ENCODE assay signal across 22 cellular contexts in genomic region chr7:155145477-155146255, GRCh38.
A peak's percentile ranks its signal among the peaks of the same experiment; 100 is the strongest.
DNase-seq lines count a peak whose midpoint lies in the region; ATAC-seq and TF ChIP-seq lines count a peak whose summit lies in the region.
"Had no signal": no experiment of that assay in that cellular context is flagged by ENCODE, and none has a peak within 500 bp of the region (broad histone marks: within the 10 kb centered on the region; RNA-seq: fewer than 3 reads in every experiment).

No MANE protein-coding gene starts in this region.

- peak; percentile 34 for DNase-seq in Right ventricle myocardium inferior (ENCODE audit: missing footprints)
- DNase-seq in left cardiac atrium: no peak
- DNase-seq in esophagus muscularis mucosa (ENCODE audit: extremely low spot score): peak; percentile 75
- DNase-seq in myocyte (ENCODE audit: low read depth): peak; percentile 71
- DNase-seq in NCI-H2029 treated with DMSO at 0.1 percent for 48 hours (lab: John Stamatoyannopoulos, UW): no peak
- DNase-seq in SKM-1 (lab: John Stamatoyannopoulos, UW; ENCODE audit: unreplicated experiment): no peak
- DNase-seq: 8988T; ACHN; AML-193; BE2C; CD4-positive, alpha-beta T cell; CD8-positive, alpha-beta memory T cell; DMS 273 treated with DMSO at 0.1 percent for 48 hours; DMS79; EL; GDM1; H9 had no signal

- whole genome bisulfite sequencing in esophagus muscularis mucosa: 74% methylated on average over 9 of the region's 9 CpGs

- no peaks in the 10 kb centered on the region for H3K36me3 ChIP-seq in esophagus muscularis mucosa
- H3K36me3 ChIP-seq: BE2C; BLaER1 treated with 17β-estradiol and CSF1 and Interleukin-3, amounts not matched to agents 10 nM and 100 nM had no signal

- ATAC-seq in Right ventricle myocardium inferior: no peak
- no peak for ATAC-seq in left cardiac atrium
- ATAC-seq: A549, GM12878, GM23338, HCT116 had no signal

- H3K4me1 ChIP-seq in esophagus muscularis mucosa: no peaks in the 10 kb centered on the region
- H3K4me1 ChIP-seq: A549, BE2C had no signal

- peaks cover 0 to 34% (median 0%) of the 10 kb centered on the region in 4 donors for H3K27me3 ChIP-seq in esophagus muscularis mucosa
- H3K27me3 ChIP-seq: BLaER1 treated with 17β-estradiol and CSF1 and Interleukin-3, amounts not matched to agents 10 nM and 100 nM had no signal

- no peak for TF ChIP-seq CTCF in esophagus muscularis mucosa (IDR thresholded peaks at IDR 0.05)

- H3K4me3 ChIP-seq in esophagus muscularis mucosa: no peak overlapping the region
- H3K4me3 ChIP-seq: A549; BLaER1 treated with 17β-estradiol and CSF1 and Interleukin-3, amounts not matched to agents 10 nM and 100 nM; GM12878; GM23338 had no signal

- intact Hi-C loops in Right ventricle myocardium inferior (cut with DNase I) (no loop called here), left cardiac atrium (cut with DNase I) (no loop called here), esophagus muscularis mucosa (cut with DNase I) (no loop called here)

- TF ChIP-seq POLR2A in esophagus muscularis mucosa (IDR thresholded peaks at IDR 0.05; ENCODE audit: low read depth): no peak

- no peaks in the 10 kb centered on the region for H3K9me3 ChIP-seq in esophagus muscularis mucosa
- H3K9me3 ChIP-seq: A549, BE2C had no signal

- TF ChIP-seq EP300 in esophagus muscularis mucosa (IDR thresholded peaks at IDR 0.05): no peak

- H3K27ac ChIP-seq in esophagus muscularis mucosa (replicated peaks in 1 of 4): no peak overlapping the region
- H3K27ac ChIP-seq: A549; BLaER1 treated with 17β-estradiol and CSF1 and Interleukin-3, amounts not matched to agents 10 nM and 100 nM had no signal

Comparison
In these comparisons a context has a peak if more than half of its experiments do, and no peak if none do; other contexts are left out.
1. DNase-seq: peak in Right ventricle myocardium inferior (single experiment), esophagus muscularis mucosa (single experiment) and myocyte (single experiment); none in left cardiac atrium (single experiment), NCI-H2029 treated with DMSO at 0.1 percent for 48 hours (single experiment) and SKM-1 (single experiment).